In genomic region chr19:29263305-29264080, GRCh38 we compare ENCODE assay signal across 8 cellular contexts. TPM values are rescaled to one million over a fixed set of nuclear protein-coding genes. Genes with fewer than 3 reads are reported as not detected.
DNase-seq lines count a peak whose midpoint lies in the region; ATAC-seq and TF ChIP-seq lines count a peak whose summit lies in the region.

No MANE protein-coding gene starts in this region.

- peak; percentile 41 to 60 for ATAC-seq in lower lobe of right lung
- ATAC-seq in HG03442 (IDR thresholded peaks at IDR 0.05; ENCODE audit: unreplicated experiment): no peak

- no peaks in the 10 kb centered on the region for H3K79me2 ChIP-seq in MM.1S (ENCODE audit: low read length)

- no peaks in the 10 kb centered on the region for H3K36me3 ChIP-seq in MM.1S (replicated peaks; ENCODE audit: insufficient read depth, low read length)
- no peaks in the 10 kb centered on the region for H3K36me3 ChIP-seq in lower lobe of right lung

- H3K27ac ChIP-seq in MM.1S (ENCODE audit: low read length) (no peak overlapping the region), coronary artery (no peak overlapping the region), lower lobe of right lung (no peak overlapping the region)

- H3K27me3 ChIP-seq in MM.1S (replicated peaks; ENCODE audit: insufficient read depth, low read length) (no peaks in the 10 kb centered on the region), lower lobe of right lung (ENCODE audit: low read depth) (peaks cover 12% of the 10 kb centered on the region)

- no peak overlapping the region for H2AFZ ChIP-seq in MM.1S (ENCODE audit: low read length)

- peaks cover 9% of the 10 kb centered on the region for H3K4me1 ChIP-seq in MM.1S (ENCODE audit: low read length)
- H3K4me1 ChIP-seq in lower lobe of right lung: no peaks in the 10 kb centered on the region

- H3K4me2 ChIP-seq in MM.1S (ENCODE audit: low read depth, low read length): no peak overlapping the region

- intact Hi-C loops in lower lobe of right lung (cut with DNase I): no loop called here

- H4K20me1 ChIP-seq in MM.1S (ENCODE audit: insufficient read depth, low read length): no peaks in the 10 kb centered on the region

- no peak overlapping the region for H3K9ac ChIP-seq in MM.1S (ENCODE audit: low read length)

- peak; percentile 46 for TF ChIP-seq CTCF in GM12801 (IDR thresholded peaks at IDR 0.05; ENCODE audit: extremely low read depth, insufficient read length)
- peak; percentile 82 for TF ChIP-seq CTCF in MM.1S (IDR thresholded peaks at IDR 0.05; ENCODE audit: low read length)
- TF ChIP-seq CTCF in WI38 (IDR thresholded peaks at IDR 0.05; ENCODE audit: low read depth, low read length): peak; percentile 38
- TF ChIP-seq CTCF in coronary artery (IDR thresholded peaks at IDR 0.05): peak; percentile 15
- peak; percentile 76 for TF ChIP-seq CTCF in lower lobe of right lung (IDR thresholded peaks at IDR 0.05)

- no peaks in the 10 kb centered on the region for H3F3A ChIP-seq in MM.1S (ENCODE audit: insufficient read depth, low read length)

- H3K9me3 ChIP-seq in MM.1S (replicated peaks; ENCODE audit: insufficient read depth, low read length) (no peaks in the 10 kb centered on the region), lower lobe of right lung (no peaks in the 10 kb centered on the region)

- peak; percentile 53 for DNase-seq in MM.1S
- DNase-seq in coronary artery (ENCODE audit: low spot score): peak; percentile 64
- DNase-seq in lower lobe of right lung: no peak
- peak; percentile 33 to 43 for DNase-seq in stimulated activated CD8-positive, alpha-beta memory T cell treated with anti-CD3 and anti-CD28 coated beads, Interleukin-2, amount 100 ng/mL, for 48 hours (ENCODE audit: low read depth in 2 of 2)
- DNase-seq in NCI-H1436 treated with DMSO at 0.1 percent for 48 hours (lab: John Stamatoyannopoulos, UW): no peak

- H3K4me3 ChIP-seq in MM.1S (ENCODE audit: low read length) (no peak overlapping the region), WI38 (ENCODE audit: low read depth, low read length) (no peak overlapping the region), coronary artery (no peak overlapping the region), lower lobe of right lung (no peak overlapping the region)

- no peaks in the 10 kb centered on the region for H3K9me2 ChIP-seq in MM.1S (replicated peaks; ENCODE audit: insufficient read depth, low read length)

RNA-seq across cellular contexts. Expression of gene UQCRFS1, which starts 50.5 kb away (rescaled TPM):
- 21.5 TPM for total RNA-seq in lower lobe of right lung

Comparison
In these comparisons a context has a peak if more than half of its experiments do, and no peak if none do; other contexts are left out.
1. CTCF ChIP-seq: peak in every context shown above with its lines; median percentile 82 in MM.1S; 76 in lower lobe of right lung; 46 in GM12801; 38 in WI38; 15 in coronary artery.
2. DNase-seq: peak in MM.1S (single experiment), coronary artery (single experiment) and stimulated activated CD8-positive, alpha-beta memory T cell treated with anti-CD3 and anti-CD28 coated beads, Interleukin-2, amount 100 ng/mL, for 48 hours (2 of 2); none in lower lobe of right lung (single experiment) and NCI-H1436 treated with DMSO at 0.1 percent for 48 hours (single experiment).